ENCODE assay signal across 17 cellular contexts in genomic region chr10:125340871-125341270, GRCh38.
A peak's percentile ranks its signal among the peaks of the same experiment; 100 is the strongest.
DNase-seq lines count a peak whose midpoint lies in the region; TF ChIP-seq lines count a peak whose summit lies in the region.
"Had no signal": no experiment of that assay in that cellular context is flagged by ENCODE, and none has a peak within 500 bp of the region (broad histone marks: within the 10 kb centered on the region; RNA-seq: fewer than 3 reads in every experiment).

No MANE protein-coding gene starts in this region.

- DNase-seq in brain microvascular endothelial cell (peak; percentile 9), fibroblast of mammary gland (ENCODE audit: low read depth) (peak; percentile 43), stromal cell of bone marrow (ENCODE audit: low read depth) (peak; percentile 5), GM10266 (ENCODE audit: extremely low spot score) (no peak), activated gamma-delta T cell treated with Interleukin-2 at 50 U/mL for 16 hours (no peak), putamen (ENCODE audit: low spot score) (no peak)
- DNase-seq: CD8-positive, alpha-beta memory T cell; DMS79; HFFc6; NCI-H1048; NCI-H1436 treated with DMSO at 0.1 percent for 48 hours; NCI-H2081 treated with DMSO at 0.1 percent for 48 hours; NCI-H510A; NCI-H774 had no signal

- H3K27me3 ChIP-seq in brain microvascular endothelial cell (replicated peaks) = no peaks in the 10 kb centered on the region
- H3K27me3 ChIP-seq: BLaER1 had no signal

- H3K27ac ChIP-seq in HEK293 (ENCODE audit: extremely low read depth, low read depth, low read length) (no peak overlapping the region), brain microvascular endothelial cell (no peak overlapping the region)
- H3K27ac ChIP-seq: BLaER1 had no signal

- CTCF ChIA-PET in HEK293 (lab: Yijun Ruan, JAX) = interaction anchor here (0.6 to 1.8 kb wide), 3 partner anchors 32 to 293 kb away, joined by 4 to 6 read pairs (median 4); no protein-coding TSS in a partner anchor

- in situ Hi-C loops in brain microvascular endothelial cell (cut with HindIII; ENCODE audit: low pct_ligation_motif_present, low sequenced_read_pairs) = no loop called here

- no peaks in the 10 kb centered on the region; the same call in 1 of the 2 replicates for H3K9me3 ChIP-seq in HEK293 (ENCODE audit: control insufficient read depth, insufficient read depth, low read depth, low read length)
- H3K9me3 ChIP-seq: BLaER1 had no signal

- POLR2A ChIA-PET in HEK293 (lab: Yijun Ruan, JAX) = no interaction called here

- H3K36me3 ChIP-seq in HEK293 (ENCODE audit: control insufficient read depth in 2 of 2, insufficient read depth in 1 of 2, low read length in 2 of 2) = no peaks in the 10 kb centered on the region
- H3K36me3 ChIP-seq in brain microvascular endothelial cell (replicated peaks) = no peaks in the 10 kb centered on the region
- H3K36me3 ChIP-seq: BLaER1 had no signal

- no peak overlapping the region for H3K4me3 ChIP-seq in HEK293 (ENCODE audit: low read depth, low read length)
- no peak overlapping the region for H3K4me3 ChIP-seq in brain microvascular endothelial cell (ENCODE audit: low read depth, low read length)
- H3K4me3 ChIP-seq in fibroblast of mammary gland (ENCODE audit: control insufficient read depth, low read depth, low read length) = no peak overlapping the region
- H3K4me3 ChIP-seq: BLaER1, K562 had no signal

- no peaks in the 10 kb centered on the region; the same call in 1 of the 2 replicates for H3K4me1 ChIP-seq in HEK293 (ENCODE audit: control insufficient read depth, insufficient read depth, low read length)

- no peak for TF ChIP-seq CTCF in HEK293 (tag by site-specific recombination; IDR thresholded peaks at IDR 0.05)
- no peak for TF ChIP-seq CTCF in brain microvascular endothelial cell (IDR thresholded peaks at IDR 0.05; ENCODE audit: low read depth, low read length, missing control alignments)
- no peak for TF ChIP-seq CTCF in fibroblast of mammary gland (conservative IDR thresholded peaks at IDR 0.05; ENCODE audit: control insufficient read depth, insufficient read depth, low read depth, low read length)
- TF ChIP-seq CTCF in GM10266 (IDR thresholded peaks at IDR 0.05; ENCODE audit: control insufficient read depth, insufficient read depth, low read depth, missing control alignments) = no peak

TF ChIP-seq in HEK293, 187 proteins besides CTCF, POLR2A, EP300 and RAD21:
- no peak for TF ChIP-seq ZBTB44 (tag by site-specific recombination; IDR thresholded peaks at IDR 0.05)
- TF ChIP-seq WT1 (tag by site-specific recombination; IDR thresholded peaks at IDR 0.05) = no peak
- TF ChIP-seq, protein P1, sequence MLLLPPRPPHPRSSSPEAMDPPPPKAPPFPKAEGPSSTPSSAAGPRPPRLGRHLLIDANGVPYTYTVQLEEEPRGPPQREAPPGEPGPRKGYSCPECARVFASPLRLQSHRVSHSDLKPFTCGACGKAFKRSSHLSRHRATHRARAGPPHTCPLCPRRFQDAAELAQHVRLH (tag by site-specific recombination; IDR thresholded peaks at IDR 0.05) = no peak
- no peak for TF ChIP-seq PRDM10 (tag by site-specific recombination; IDR thresholded peaks at IDR 0.05)
- TF ChIP-seq ZNF548 (tag by site-specific recombination; IDR thresholded peaks at IDR 0.05) = no peak
- TF ChIP-seq SALL2 (tag by site-specific recombination; IDR thresholded peaks at IDR 0.05; ENCODE audit: borderline replicate concordance) = no peak
- TF ChIP-seq, protein P2, sequence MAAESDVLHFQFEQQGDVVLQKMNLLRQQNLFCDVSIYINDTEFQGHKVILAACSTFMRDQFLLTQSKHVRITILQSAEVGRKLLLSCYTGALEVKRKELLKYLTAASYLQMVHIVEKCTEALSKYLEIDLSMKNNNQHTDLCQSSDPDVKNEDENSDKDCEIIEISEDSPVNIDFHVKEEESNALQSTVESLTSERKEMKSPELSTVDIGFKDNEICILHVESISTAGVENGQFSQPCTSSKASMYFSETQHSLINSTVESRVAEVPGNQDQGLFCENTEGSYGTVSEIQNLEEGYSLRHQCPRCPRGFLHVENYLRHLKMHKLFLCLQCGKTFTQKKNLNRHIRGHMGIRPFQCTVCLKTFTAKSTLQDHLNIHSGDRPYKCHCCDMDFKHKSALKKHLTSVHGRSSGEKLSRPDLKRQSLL (tag by site-specific recombination; IDR thresholded peaks at IDR 0.05) = 0 out of 2 replicates have a peak, but pooled peaks have one; percentile 15

Comparison
In these comparisons a context has a peak if more than half of its experiments do, and no peak if none do; other contexts are left out.
1. DNase-seq: peak in brain microvascular endothelial cell (single experiment), fibroblast of mammary gland (single experiment) and stromal cell of bone marrow (single experiment); none in GM10266 (single experiment), activated gamma-delta T cell treated with Interleukin-2 at 50 U/mL for 16 hours (single experiment) and putamen (single experiment).